12 cellular contexts compared by ENCODE assay signal in genomic region chr11:75924966-75925784, GRCh38.
DNase-seq lines count a peak whose midpoint lies in the region; ATAC-seq and TF ChIP-seq lines count a peak whose summit lies in the region.
"Had no signal": no experiment of that assay in that cellular context is flagged by ENCODE, and none has a peak within 500 bp of the region (broad histone marks: within the 10 kb centered on the region; RNA-seq: fewer than 3 reads in every experiment).

No MANE protein-coding gene starts in this region.

- 33% methylated on average over 6 of the region's 6 CpGs for WGBS in right cardiac atrium

- H3K27ac Mint-ChIP-seq in chondrocyte (ENCODE audit: unreplicated experiment): peak overlapping the region; percentile 79
- H3K27ac Mint-ChIP-seq in stimulated activated memory B cell treated with anti-CD40 and anti-IgM and Interleukin-4, amounts not matched to agents 10 μg/mL and 1 μg/mL and 100 μg/mL, for 72 hours: no peak overlapping the region
- H3K27ac Mint-ChIP-seq in activated CD8-positive, alpha-beta T cell treated with anti-CD3 and anti-CD28 coated beads for 36 hours: no peak overlapping the region

- POLR2A ChIA-PET in activated CD8-positive, alpha-beta T cell treated with anti-CD3 and anti-CD28 coated beads for 36 hours (lab: Charles Lee): no interaction called here

- H3K27me3 ChIP-seq in right cardiac atrium (ENCODE audit: control insufficient read depth, insufficient read depth): no peaks in the 10 kb centered on the region
- H3K27me3 ChIP-seq: brain microvascular endothelial cell had no signal

- peak; percentile 13 for DNase-seq in HT-29 (ENCODE audit: low spot score)
- no peak for DNase-seq in chondrocyte (ENCODE audit: low spot score)
- DNase-seq in right cardiac atrium: peak in 2 of 3 donors; percentile 46 to 72
- peak; percentile 64 for DNase-seq in superior temporal gyrus (ENCODE audit: extremely low spot score)
- DNase-seq in COLO668 (lab: John Stamatoyannopoulos, UW; ENCODE audit: unreplicated experiment): no peak
- DNase-seq in NCI-H2029 treated with DMSO at 0.1 percent for 48 hours (lab: John Stamatoyannopoulos, UW): no peak
- DNase-seq in activated CD8-positive, alpha-beta T cell treated with anti-CD3 and anti-CD28 coated beads for 36 hours: no peak
- DNase-seq: brain microvascular endothelial cell, DMS153, NCI-H2081 had no signal

- no peaks in the 10 kb centered on the region for H3K27me3 Mint-ChIP-seq in chondrocyte (ENCODE audit: low read depth)
- H3K27me3 Mint-ChIP-seq in stimulated activated memory B cell treated with anti-CD40 and anti-IgM and Interleukin-4, amounts not matched to agents 10 μg/mL and 1 μg/mL and 100 μg/mL, for 72 hours: no peaks in the 10 kb centered on the region
- no peaks in the 10 kb centered on the region for H3K27me3 Mint-ChIP-seq in activated CD8-positive, alpha-beta T cell treated with anti-CD3 and anti-CD28 coated beads for 36 hours

- no peaks in the 10 kb centered on the region for H3K9me3 ChIP-seq in right cardiac atrium (ENCODE audit: control insufficient read depth, low read length)

- peaks cover 76% of the 10 kb centered on the region for H3K4me1 Mint-ChIP-seq in chondrocyte (ENCODE audit: low read depth)
- H3K4me1 Mint-ChIP-seq in stimulated activated memory B cell treated with anti-CD40 and anti-IgM and Interleukin-4, amounts not matched to agents 10 μg/mL and 1 μg/mL and 100 μg/mL, for 72 hours: peaks cover 55% of the 10 kb centered on the region
- peaks cover 3% of the 10 kb centered on the region for H3K4me1 Mint-ChIP-seq in activated CD8-positive, alpha-beta T cell treated with anti-CD3 and anti-CD28 coated beads for 36 hours (ENCODE audit: low read depth)

- no peak overlapping the region for H3K4me3 ChIP-seq in right cardiac atrium (ENCODE audit: low read length)
- H3K4me3 ChIP-seq: lung had no signal

- peak; percentile 87 to 90 for ATAC-seq in right cardiac atrium
- no peak for ATAC-seq in stimulated activated memory B cell treated with anti-CD40 and anti-IgM and Interleukin-4, amounts not matched to agents 10 μg/mL and 1 μg/mL and 100 μg/mL, for 72 hours
- ATAC-seq in activated CD8-positive, alpha-beta T cell treated with anti-CD3 and anti-CD28 coated beads for 36 hours: no peak

- intact Hi-C loops in right cardiac atrium (cut with DNase I): no loop called here
- intact Hi-C loops in activated CD8-positive, alpha-beta T cell treated with anti-CD3 and anti-CD28 coated beads for 36 hours (cut with micrococcal nuclease): no loop called here

- peaks cover 2% of the 10 kb centered on the region for H3K36me3 Mint-ChIP-seq in chondrocyte (ENCODE audit: low read depth)
- peaks cover 36% of the 10 kb centered on the region for H3K36me3 Mint-ChIP-seq in stimulated activated memory B cell treated with anti-CD40 and anti-IgM and Interleukin-4, amounts not matched to agents 10 μg/mL and 1 μg/mL and 100 μg/mL, for 72 hours
- peaks cover 4% of the 10 kb centered on the region for H3K36me3 Mint-ChIP-seq in activated CD8-positive, alpha-beta T cell treated with anti-CD3 and anti-CD28 coated beads for 36 hours (ENCODE audit: low read depth)

- no peak overlapping the region for H3K4me3 Mint-ChIP-seq in chondrocyte (ENCODE audit: unreplicated experiment)
- H3K4me3 Mint-ChIP-seq in stimulated activated memory B cell treated with anti-CD40 and anti-IgM and Interleukin-4, amounts not matched to agents 10 μg/mL and 1 μg/mL and 100 μg/mL, for 72 hours: no peak overlapping the region
- no peak overlapping the region for H3K4me3 Mint-ChIP-seq in activated CD8-positive, alpha-beta T cell treated with anti-CD3 and anti-CD28 coated beads for 36 hours

- TF ChIP-seq CTCF in chondrocyte (IDR thresholded peaks at IDR 0.05): no peak
- no peak for TF ChIP-seq CTCF in activated CD8-positive, alpha-beta T cell treated with anti-CD3 and anti-CD28 coated beads for 36 hours (IDR thresholded peaks at IDR 0.05)

- H3K9me3 Mint-ChIP-seq in chondrocyte (ENCODE audit: low read depth): no peaks in the 10 kb centered on the region
- no peaks in the 10 kb centered on the region for H3K9me3 Mint-ChIP-seq in stimulated activated memory B cell treated with anti-CD40 and anti-IgM and Interleukin-4, amounts not matched to agents 10 μg/mL and 1 μg/mL and 100 μg/mL, for 72 hours
- no peaks in the 10 kb centered on the region for H3K9me3 Mint-ChIP-seq in activated CD8-positive, alpha-beta T cell treated with anti-CD3 and anti-CD28 coated beads for 36 hours

- no peaks in the 10 kb centered on the region for H3K4me1 ChIP-seq in right cardiac atrium (ENCODE audit: control insufficient read depth, insufficient read depth, low read length)

- CTCF ChIA-PET in activated CD8-positive, alpha-beta T cell treated with anti-CD3 and anti-CD28 coated beads for 36 hours (lab: Charles Lee): interaction anchor here (1.0 kb wide), 1 partner anchor 227 kb away, joined by 5 read pairs; no protein-coding TSS in a partner anchor

- H3K27ac ChIP-seq in right cardiac atrium (ENCODE audit: low read length): no peak overlapping the region
- H3K27ac ChIP-seq: brain microvascular endothelial cell had no signal

Comparison
In these comparisons a context has a peak if more than half of its experiments do, and no peak if none do; other contexts are left out.
1. DNase-seq: peak in HT-29 (single experiment), right cardiac atrium (2 of 3) and superior temporal gyrus (single experiment); none in chondrocyte (single experiment), COLO668 (single experiment), NCI-H2029 treated with DMSO at 0.1 percent for 48 hours (single experiment) and activated CD8-positive, alpha-beta T cell treated with anti-CD3 and anti-CD28 coated beads for 36 hours (single experiment).
2. ATAC-seq: peak in right cardiac atrium (2 of 2); none in stimulated activated memory B cell treated with anti-CD40 and anti-IgM and Interleukin-4, amounts not matched to agents 10 μg/mL and 1 μg/mL and 100 μg/mL, for 72 hours (single experiment) and activated CD8-positive, alpha-beta T cell treated with anti-CD3 and anti-CD28 coated beads for 36 hours (single experiment).